In genomic region chr9:82790868-82791267, GRCh38 we compare ENCODE assay signal across 1 cellular context.
TF ChIP-seq lines count a peak whose summit lies in the region.

No MANE protein-coding gene starts in this region.

TF ChIP-seq in H1, 55 proteins besides CTCF, POLR2A, EP300 and RAD21 (continued from another document):
- no peak for TF ChIP-seq MAX (IDR thresholded peaks at IDR 0.05)
TF ChIP-seq in H1: peak in this region for 0.
